In the genomic region with DNA sequence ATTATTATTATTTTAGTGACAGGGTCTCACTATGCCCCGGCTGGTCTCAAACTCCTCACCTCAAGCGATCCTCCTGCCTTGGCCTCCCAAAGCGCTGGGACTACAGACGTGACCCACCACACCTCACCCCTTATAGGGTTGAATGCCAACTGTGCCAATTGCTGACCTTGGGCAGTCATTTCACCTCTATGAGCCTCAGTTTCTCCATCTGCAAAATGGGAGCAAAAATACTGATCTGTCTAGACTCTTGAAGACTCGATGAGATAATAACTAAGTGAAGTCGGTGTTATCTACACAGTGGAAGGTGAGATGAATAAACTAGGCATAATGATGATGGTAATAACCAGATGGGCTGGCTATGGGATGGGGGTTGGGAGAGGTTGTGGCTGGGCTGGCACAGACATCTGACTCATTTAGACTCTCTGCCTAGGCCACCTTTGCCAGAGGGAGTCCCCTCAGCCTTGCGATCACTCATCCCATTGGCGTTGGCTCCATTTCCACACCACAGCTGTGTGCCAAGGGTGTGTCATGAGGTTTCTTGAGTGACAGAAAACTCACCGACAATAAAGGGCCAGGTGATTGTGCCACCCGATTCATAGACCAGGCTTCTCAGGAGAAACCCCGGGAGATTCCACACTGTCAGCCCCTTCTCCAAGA, we compare ENCODE assay signal across 38 cellular contexts. TPM values are rescaled to one million over a fixed set of nuclear protein-coding genes. Genes with fewer than 3 reads are reported as not detected.
"Had no signal": no experiment of that assay in that cellular context is flagged by ENCODE, and none has a peak within 500 bp of the region (broad histone marks: within the 10 kb centered on the region; RNA-seq: fewer than 3 reads in every experiment).

A gene with protein sequence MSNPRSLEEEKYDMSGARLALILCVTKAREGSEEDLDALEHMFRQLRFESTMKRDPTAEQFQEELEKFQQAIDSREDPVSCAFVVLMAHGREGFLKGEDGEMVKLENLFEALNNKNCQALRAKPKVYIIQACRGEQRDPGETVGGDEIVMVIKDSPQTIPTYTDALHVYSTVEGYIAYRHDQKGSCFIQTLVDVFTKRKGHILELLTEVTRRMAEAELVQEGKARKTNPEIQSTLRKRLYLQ (plus strand): TSS at position 596 of the 657 bp plus-strand sequence. CDS start 2,772 bp downstream, outside the sequence.

- H3K27ac ChIP-seq: colonic mucosa, heart left ventricle, lower lobe of right lung, neural progenitor cell, prostate gland, sigmoid colon, tibial artery, upper lobe of right lung had no signal

- H3K4me3 Mint-ChIP-seq: activated CD4-positive, alpha-beta memory T cell treated with anti-CD3 and anti-CD28 coated beads for 36 hours; activated naive CD4-positive, alpha-beta T cell treated with anti-CD3 and anti-CD28 coated beads, Interleukin-2, amount 50 U/mL, for 24 hours; activated T-cell treated with anti-CD3 and anti-CD28 coated beads, Interleukin-2, amount 50 U/mL, for 24 hours; immature natural killer cell; natural killer cell; neural progenitor cell; stimulated activated memory B cell treated with anti-CD40 and anti-IgM and Interleukin-4, amounts not matched to agents 10 μg/mL and 1 μg/mL and 100 μg/mL, for 72 hours; stimulated activated naive CD8-positive, alpha-beta T cell treated with anti-CD3 and anti-CD28 coated beads, Interleukin-15, amount 100 ng/mL, for 72 hours had no signal

- H3K36me3 ChIP-seq: colonic mucosa, heart left ventricle, lower lobe of right lung, neural progenitor cell, prostate gland, sigmoid colon, tibial artery, upper lobe of right lung had no signal

- H3K4me2 ChIP-seq: neural progenitor cell, smooth muscle cell had no signal

- H2AFZ ChIP-seq: neural progenitor cell had no signal

- H3K4me1 Mint-ChIP-seq: activated naive CD4-positive, alpha-beta T cell treated with anti-CD3 and anti-CD28 coated beads, Interleukin-2, amount 50 U/mL, for 24 hours; immature natural killer cell; natural killer cell; neural progenitor cell; stimulated activated memory B cell treated with anti-CD40 and anti-IgM and Interleukin-4, amounts not matched to agents 10 μg/mL and 1 μg/mL and 100 μg/mL, for 72 hours; stimulated activated naive CD8-positive, alpha-beta T cell treated with anti-CD3 and anti-CD28 coated beads, Interleukin-15, amount 100 ng/mL, for 72 hours had no signal

- H3K27ac Mint-ChIP-seq: activated CD4-positive, alpha-beta memory T cell treated with anti-CD3 and anti-CD28 coated beads for 36 hours; activated naive CD4-positive, alpha-beta T cell treated with anti-CD3 and anti-CD28 coated beads, Interleukin-2, amount 50 U/mL, for 24 hours; activated T-cell treated with anti-CD3 and anti-CD28 coated beads, Interleukin-2, amount 50 U/mL, for 24 hours; immature natural killer cell; natural killer cell; neural progenitor cell; stimulated activated memory B cell treated with anti-CD40 and anti-IgM and Interleukin-4, amounts not matched to agents 10 μg/mL and 1 μg/mL and 100 μg/mL, for 72 hours; stimulated activated naive CD8-positive, alpha-beta T cell treated with anti-CD3 and anti-CD28 coated beads, Interleukin-15, amount 100 ng/mL, for 72 hours had no signal

- H3K27me3 ChIP-seq: colonic mucosa, neural progenitor cell had no signal

- H3K36me3 Mint-ChIP-seq: activated CD4-positive, alpha-beta memory T cell treated with anti-CD3 and anti-CD28 coated beads for 36 hours; activated naive CD4-positive, alpha-beta T cell treated with anti-CD3 and anti-CD28 coated beads, Interleukin-2, amount 50 U/mL, for 24 hours; immature natural killer cell; natural killer cell; neural progenitor cell; stimulated activated memory B cell treated with anti-CD40 and anti-IgM and Interleukin-4, amounts not matched to agents 10 μg/mL and 1 μg/mL and 100 μg/mL, for 72 hours had no signal

- H3K9me3 Mint-ChIP-seq: activated CD4-positive, alpha-beta memory T cell treated with anti-CD3 and anti-CD28 coated beads for 36 hours; activated naive CD4-positive, alpha-beta T cell treated with anti-CD3 and anti-CD28 coated beads, Interleukin-2, amount 50 U/mL, for 24 hours; activated T-cell treated with anti-CD3 and anti-CD28 coated beads, Interleukin-2, amount 50 U/mL, for 24 hours; natural killer cell; neural progenitor cell; stimulated activated naive CD8-positive, alpha-beta T cell treated with anti-CD3 and anti-CD28 coated beads, Interleukin-15, amount 100 ng/mL, for 72 hours had no signal

- H3K9me3 ChIP-seq: colonic mucosa, heart left ventricle, lower lobe of right lung, prostate gland, sigmoid colon, tibial artery, upper lobe of right lung had no signal

- H3K4me1 ChIP-seq: colonic mucosa, heart left ventricle, lower lobe of right lung, neural progenitor cell, prostate gland, sigmoid colon, tibial artery, upper lobe of right lung had no signal

- H3K4me3 ChIP-seq: colonic mucosa, heart left ventricle, lower lobe of right lung, neural progenitor cell, prostate gland, sigmoid colon, smooth muscle cell, tibial artery, upper lobe of right lung had no signal

- DNase-seq: activated CD4-positive, alpha-beta memory T cell treated with anti-CD3 and anti-CD28 coated beads for 36 hours; activated CD4-positive, alpha-beta T cell treated with anti-CD3 and anti-CD28 coated beads for 48 hours; activated CD8-positive, alpha-beta memory T cell treated with anti-CD3 and anti-CD28 coated beads, Interleukin-2, amount 50 U/mL, for 48 hours; activated gamma-delta T cell; activated T-cell treated with anti-CD3 and anti-CD28 coated beads, Interleukin-2, amount 50 U/mL, for 24 hours; anterior cingulate cortex; cerebellar nuclear complex; colonic mucosa; effector CD8-positive, alpha-beta T cell; erythroblast; heart left ventricle; hypothalamus; immature natural killer cell; lower lobe of right lung; mesendoderm; natural killer cell; retina; sigmoid colon; stimulated activated CD4-positive, alpha-beta T cell treated with anti-CD3 and anti-CD28 coated beads, Interleukin-1b, Interleukin-23, amount 100 ng/mL, for 48 hours; stimulated activated CD4-positive, alpha-beta T cell treated with anti-CD3 and anti-CD28 coated beads, Interleukin-4, amount 100 ng/mL, for 4 hours; stimulated activated CD8-positive, alpha-beta memory T cell treated with anti-CD3 and anti-CD28 coated beads, Interleukin-4, amount 100 ng/mL, for 48 hours; stimulated activated naive CD8-positive, alpha-beta T cell treated with anti-CD3 and anti-CD28 coated beads, Interleukin-15, amount 100 ng/mL, for 72 hours; substantia nigra; tibial artery; upper lobe of right lung had no signal

- ATAC-seq: heart left ventricle; lower lobe of right lung; natural killer cell; stimulated activated memory B cell treated with anti-CD40 and anti-IgM and Interleukin-4, amounts not matched to agents 10 μg/mL and 1 μg/mL and 100 μg/mL, for 72 hours; stimulated activated naive CD8-positive, alpha-beta T cell treated with anti-CD3 and anti-CD28 coated beads, Interleukin-15, amount 100 ng/mL, for 72 hours; upper lobe of right lung had no signal

RNA-seq across cellular contexts. Expression of the gene that starts here (rescaled TPM):
- total RNA-seq: activated CD4-positive, alpha-beta memory T cell treated with anti-CD3 and anti-CD28 coated beads for 36 hours; colonic mucosa; dermis microvascular lymphatic vessel endothelial cell; fibroblast of lung; fibroblast of villous mesenchyme; heart left ventricle; kidney epithelial cell; lower lobe of right lung; mononuclear cell; natural killer cell; osteoblast; sigmoid colon; smooth muscle cell; T-helper 1 cell treated with Interleukin-12 subunit alpha and Interleukin-12 subunit beta and Interleukin-4 antibody, amounts not matched to agents 30 ng/mL and 1 ng/mL, for 36 hours; upper lobe of right lung had no signal
- polyA plus RNA-seq: adipose tissue, fibroblast of lung, heart left ventricle, immature natural killer cell, sigmoid colon, smooth muscle cell had no signal
